In genomic region chr20:31894980-31895675, GRCh38 we compare ENCODE assay signal across 9 cellular contexts. TPM values are rescaled to one million over a fixed set of nuclear protein-coding genes. Genes with fewer than 3 reads are reported as not detected.
A peak's percentile ranks its signal among the peaks of the same experiment; 100 is the strongest.
DNase-seq lines count a peak whose midpoint lies in the region; ATAC-seq lines count a peak whose summit lies in the region.
"Had no signal": no experiment of that assay in that cellular context is flagged by ENCODE, and none has a peak within 500 bp of the region (broad histone marks: within the 10 kb centered on the region; RNA-seq: fewer than 3 reads in every experiment).

No MANE protein-coding gene starts in this region.

- H3K27ac ChIP-seq in mucosa of rectum (ENCODE audit: low read depth in 2 of 2, low read length in 2 of 2): peak overlapping the region; percentile 29 to 43

- CTCF ChIA-PET in activated CD8-positive, alpha-beta memory T cell treated with anti-CD3 and anti-CD28 coated beads, Interleukin-2, amount 10 ng/mL, durations not matched to agents 7 days and 5 days (lab: Charles Lee): interaction anchor here (1.5 to 2.2 kb wide), 2 partner anchors 48 to 57 kb away, joined by 6 read pairs; partner anchors contain the start of gene PDRG1

- no peaks in the 10 kb centered on the region for H3K9me3 Mint-ChIP-seq in activated CD8-positive, alpha-beta memory T cell treated with anti-CD3 and anti-CD28 coated beads, Interleukin-2, amount 10 ng/mL, durations not matched to agents 7 days and 5 days (ENCODE audit: low read depth)
- no peaks in the 10 kb centered on the region for H3K9me3 Mint-ChIP-seq in effector memory CD8-positive, alpha-beta T cell
- H3K9me3 Mint-ChIP-seq: activated naive CD8-positive, alpha-beta T cell treated with anti-CD3 and anti-CD28 coated beads, Interleukin-2, amount 10 ng/mL, durations not matched to agents 7 days and 5 days had no signal

- H3K27me3 Mint-ChIP-seq in activated CD8-positive, alpha-beta memory T cell treated with anti-CD3 and anti-CD28 coated beads, Interleukin-2, amount 10 ng/mL, durations not matched to agents 7 days and 5 days: peaks cover 14% of the 10 kb centered on the region
- peaks cover 5 to 20% of the 10 kb centered on the region in 2 donors for H3K27me3 Mint-ChIP-seq in effector memory CD8-positive, alpha-beta T cell

- peaks cover 3% of the 10 kb centered on the region for H3K4me1 Mint-ChIP-seq in activated CD8-positive, alpha-beta memory T cell treated with anti-CD3 and anti-CD28 coated beads, Interleukin-2, amount 10 ng/mL, durations not matched to agents 7 days and 5 days
- peaks cover 0 to 2% of the 10 kb centered on the region in 2 donors for H3K4me1 Mint-ChIP-seq in effector memory CD8-positive, alpha-beta T cell (ENCODE audit: low read depth in 2 of 2)
- H3K4me1 Mint-ChIP-seq: activated naive CD8-positive, alpha-beta T cell treated with anti-CD3 and anti-CD28 coated beads, Interleukin-2, amount 10 ng/mL, durations not matched to agents 7 days and 5 days had no signal

- no peaks in the 10 kb centered on the region for H3K4me1 ChIP-seq in mucosa of rectum (ENCODE audit: control insufficient read depth in 2 of 2, insufficient read depth in 2 of 2, low read length in 2 of 2)

- no peaks in the 10 kb centered on the region for H3K36me3 Mint-ChIP-seq in activated CD8-positive, alpha-beta memory T cell treated with anti-CD3 and anti-CD28 coated beads, Interleukin-2, amount 10 ng/mL, durations not matched to agents 7 days and 5 days
- no peaks in the 10 kb centered on the region for H3K36me3 Mint-ChIP-seq in effector memory CD8-positive, alpha-beta T cell (ENCODE audit: insufficient read depth)
- H3K36me3 Mint-ChIP-seq: activated naive CD8-positive, alpha-beta T cell treated with anti-CD3 and anti-CD28 coated beads, Interleukin-2, amount 10 ng/mL, durations not matched to agents 7 days and 5 days had no signal

- H3K36me3 ChIP-seq in mucosa of rectum (ENCODE audit: control insufficient read depth in 2 of 2, insufficient read depth in 2 of 2, low read length in 2 of 2): no peaks in the 10 kb centered on the region

- H3K27me3 ChIP-seq in mucosa of rectum (ENCODE audit: control insufficient read depth in 2 of 2, insufficient read depth in 2 of 2, low read length in 2 of 2): no peaks in the 10 kb centered on the region

- ATAC-seq in activated CD8-positive, alpha-beta memory T cell treated with anti-CD3 and anti-CD28 coated beads, Interleukin-2, amount 10 ng/mL, durations not matched to agents 7 days and 5 days: peak; percentile 63
- ATAC-seq in HG02623 (IDR thresholded peaks at IDR 0.05; ENCODE audit: unreplicated experiment) (peak; percentile 95), GM19324 (IDR thresholded peaks at IDR 0.05; ENCODE audit: low FRiP score, unreplicated experiment) (no peak)
- peak; percentile 83 for ATAC-seq in effector memory CD8-positive, alpha-beta T cell (replicated peaks)

- peak overlapping the region in 1 of 2 donors; percentile 10 for H3K9ac ChIP-seq in mucosa of rectum (ENCODE audit: low read depth in 1 of 2, low read length in 2 of 2)

- no peak overlapping the region for H3K27ac Mint-ChIP-seq in activated CD8-positive, alpha-beta memory T cell treated with anti-CD3 and anti-CD28 coated beads, Interleukin-2, amount 10 ng/mL, durations not matched to agents 7 days and 5 days
- H3K27ac Mint-ChIP-seq in effector memory CD8-positive, alpha-beta T cell: no peak overlapping the region
- H3K27ac Mint-ChIP-seq: activated naive CD8-positive, alpha-beta T cell treated with anti-CD3 and anti-CD28 coated beads, Interleukin-2, amount 10 ng/mL, durations not matched to agents 7 days and 5 days had no signal

- no peak overlapping the region for H3K4me3 ChIP-seq in mucosa of rectum (ENCODE audit: low read length in 2 of 2)

- H3K9me3 ChIP-seq in mucosa of rectum (ENCODE audit: control insufficient read depth in 2 of 2, low read length in 2 of 2): no peaks in the 10 kb centered on the region

- H3K4me3 Mint-ChIP-seq in activated CD8-positive, alpha-beta memory T cell treated with anti-CD3 and anti-CD28 coated beads, Interleukin-2, amount 10 ng/mL, durations not matched to agents 7 days and 5 days: no peak overlapping the region
- H3K4me3 Mint-ChIP-seq in effector memory CD8-positive, alpha-beta T cell: no peak overlapping the region
- H3K4me3 Mint-ChIP-seq: activated naive CD8-positive, alpha-beta T cell treated with anti-CD3 and anti-CD28 coated beads, Interleukin-2, amount 10 ng/mL, durations not matched to agents 7 days and 5 days had no signal

- DNase-seq in activated CD8-positive, alpha-beta memory T cell treated with anti-CD3 and anti-CD28 coated beads, Interleukin-2, amount 10 ng/mL, durations not matched to agents 7 days and 5 days: no peak
- DNase-seq in activated CD8-positive, alpha-beta memory T cell treated with anti-CD3 and anti-CD28 coated beads, Interleukin-2, amount 50 U/mL, for 48 hours: no peak
- peak; percentile 89 to 91 for DNase-seq in NOMO-1 (lab: John Stamatoyannopoulos, UW; ENCODE audit: unreplicated experiment in 2 of 2)
- peak in 1 of 3 experiments; percentile 6 for DNase-seq in effector memory CD8-positive, alpha-beta T cell
- no peak for DNase-seq in activated T-cell treated with anti-CD3 and anti-CD28 coated beads, Interleukin-2, amount 50 U/mL, for 1 hour
- DNase-seq: activated naive CD8-positive, alpha-beta T cell treated with anti-CD3 and anti-CD28 coated beads, Interleukin-2, amount 10 ng/mL, durations not matched to agents 7 days and 5 days had no signal

RNA-seq across cellular contexts. Expression of gene TTLL9, which starts 24.7 kb away (rescaled TPM):
- not detected for total RNA-seq in activated CD8-positive, alpha-beta memory T cell treated with anti-CD3 and anti-CD28 coated beads, Interleukin-2, amount 10 ng/mL, durations not matched to agents 7 days and 5 days
- total RNA-seq: activated naive CD8-positive, alpha-beta T cell treated with anti-CD3 and anti-CD28 coated beads, Interleukin-2, amount 10 ng/mL, durations not matched to agents 7 days and 5 days had no signal

RNA-seq across cellular contexts. Expression of gene DUSP15, which starts 24.8 kb away (rescaled TPM):
- not detected for total RNA-seq in activated CD8-positive, alpha-beta memory T cell treated with anti-CD3 and anti-CD28 coated beads, Interleukin-2, amount 10 ng/mL, durations not matched to agents 7 days and 5 days
- total RNA-seq: activated naive CD8-positive, alpha-beta T cell treated with anti-CD3 and anti-CD28 coated beads, Interleukin-2, amount 10 ng/mL, durations not matched to agents 7 days and 5 days had no signal

RNA-seq across cellular contexts. Expression of gene FOXS1, which starts 49.7 kb away (rescaled TPM):
- total RNA-seq in activated CD8-positive, alpha-beta memory T cell treated with anti-CD3 and anti-CD28 coated beads, Interleukin-2, amount 10 ng/mL, durations not matched to agents 7 days and 5 days: not detected
- total RNA-seq: activated naive CD8-positive, alpha-beta T cell treated with anti-CD3 and anti-CD28 coated beads, Interleukin-2, amount 10 ng/mL, durations not matched to agents 7 days and 5 days had no signal

RNA-seq across cellular contexts. Expression of gene PDRG1, which starts 56.7 kb away (rescaled TPM):
- total RNA-seq in activated CD8-positive, alpha-beta memory T cell treated with anti-CD3 and anti-CD28 coated beads, Interleukin-2, amount 10 ng/mL, durations not matched to agents 7 days and 5 days: 10 to 100 TPM; 14.9 to 15.6 TPM

Comparison
In these comparisons a context has a peak if more than half of its experiments do, and no peak if none do; other contexts are left out.
1. DNase-seq: peak in NOMO-1 (2 of 2); none in activated CD8-positive, alpha-beta memory T cell treated with anti-CD3 and anti-CD28 coated beads, Interleukin-2, amount 10 ng/mL, durations not matched to agents 7 days and 5 days (single experiment), activated CD8-positive, alpha-beta memory T cell treated with anti-CD3 and anti-CD28 coated beads, Interleukin-2, amount 50 U/mL, for 48 hours (single experiment) and activated T-cell treated with anti-CD3 and anti-CD28 coated beads, Interleukin-2, amount 50 U/mL, for 1 hour (single experiment).